10 cellular contexts compared by ENCODE assay signal in genomic region chr1:21322681-21323016, GRCh38. TPM values are rescaled to one million over a fixed set of nuclear protein-coding genes. Genes with fewer than 3 reads are reported as not detected.
DNase-seq lines count a peak whose midpoint lies in the region; ATAC-seq, FAIRE-seq and TF ChIP-seq lines count a peak whose summit lies in the region.
"Had no signal": no experiment of that assay in that cellular context is flagged by ENCODE, and none has a peak within 500 bp of the region (broad histone marks: within the 10 kb centered on the region; RNA-seq: fewer than 3 reads in every experiment).

No MANE protein-coding gene starts in this region.

- no peaks in the 10 kb centered on the region for H3K36me3 ChIP-seq in kidney (ENCODE audit: control insufficient read depth in 1 of 2, insufficient read depth in 2 of 2, low read length in 2 of 2)
- peaks cover 0 to 4% (median 0%) of the 10 kb centered on the region in 5 donors for H3K36me3 ChIP-seq in subcutaneous abdominal adipose tissue (ENCODE audit: control insufficient read depth in 5 of 5, insufficient read depth in 5 of 5, low read length in 5 of 5)

- peaks cover 5% of the 10 kb centered on the region for H3K36me3 Mint-ChIP-seq in T-helper 1 cell treated with Interleukin-12 subunit alpha and Interleukin-12 subunit beta and Interleukin-4 antibody, amounts not matched to agents 30 μg/mL and 1 μg/mL, for 36 hours (ENCODE audit: low read depth)
- peaks cover 14% of the 10 kb centered on the region for H3K36me3 Mint-ChIP-seq in activated T-helper 2 cell treated with anti-CD3 and anti-CD28 coated beads, Interferon-gamma antibody, Interleukin-2, Interleukin-4, amounts not matched to agents 10 μg/mL and 5 μg/mL and 100 μg/mL, durations not matched to agents 14 hours and 24 hours and 36 hours (ENCODE audit: low read depth)

- intact Hi-C loops in activated T-helper 2 cell treated with anti-CD3 and anti-CD28 coated beads, Interferon-gamma antibody, Interleukin-2, Interleukin-4, amounts not matched to agents 10 μg/mL and 5 μg/mL and 100 μg/mL, durations not matched to agents 14 hours and 24 hours and 36 hours (cut with micrococcal nuclease), result no loop called here
- intact Hi-C loops in kidney (cut with DNase I), result no loop called here

- peaks cover 53% of the 10 kb centered on the region for H3K4me1 Mint-ChIP-seq in T-helper 1 cell treated with Interleukin-12 subunit alpha and Interleukin-12 subunit beta and Interleukin-4 antibody, amounts not matched to agents 30 μg/mL and 1 μg/mL, for 36 hours (ENCODE audit: low read depth)
- H3K4me1 Mint-ChIP-seq in activated T-helper 2 cell treated with anti-CD3 and anti-CD28 coated beads, Interferon-gamma antibody, Interleukin-2, Interleukin-4, amounts not matched to agents 10 μg/mL and 5 μg/mL and 100 μg/mL, durations not matched to agents 14 hours and 24 hours and 36 hours (ENCODE audit: low read depth), result peaks cover 52% of the 10 kb centered on the region

- no peaks in the 10 kb centered on the region for H3K9me3 Mint-ChIP-seq in T-helper 1 cell treated with Interleukin-12 subunit alpha and Interleukin-12 subunit beta and Interleukin-4 antibody, amounts not matched to agents 30 μg/mL and 1 μg/mL, for 36 hours
- no peaks in the 10 kb centered on the region for H3K9me3 Mint-ChIP-seq in activated T-helper 2 cell treated with anti-CD3 and anti-CD28 coated beads, Interferon-gamma antibody, Interleukin-2, Interleukin-4, amounts not matched to agents 10 μg/mL and 5 μg/mL and 100 μg/mL, durations not matched to agents 14 hours and 24 hours and 36 hours

- peak overlapping the region; percentile 15 for H3K27ac Mint-ChIP-seq in T-helper 1 cell treated with Interleukin-12 subunit alpha and Interleukin-12 subunit beta and Interleukin-4 antibody, amounts not matched to agents 30 μg/mL and 1 μg/mL, for 36 hours
- peak overlapping the region; percentile 62 for H3K27ac Mint-ChIP-seq in activated T-helper 2 cell treated with anti-CD3 and anti-CD28 coated beads, Interferon-gamma antibody, Interleukin-2, Interleukin-4, amounts not matched to agents 10 μg/mL and 5 μg/mL and 100 μg/mL, durations not matched to agents 14 hours and 24 hours and 36 hours

- H3K4me3 ChIP-seq in kidney (ENCODE audit: low read length in 2 of 2) (no peak overlapping the region), subcutaneous abdominal adipose tissue (ENCODE audit: low read depth in 1 of 5, low read length in 5 of 5) (no peak overlapping the region)

- H3K27ac ChIP-seq in kidney (ENCODE audit: low read depth in 2 of 2, low read length in 2 of 2) (peak overlapping the region; percentile 80), subcutaneous abdominal adipose tissue (ENCODE audit: low read depth, low read length) (peak overlapping the region; percentile 90)

- no peaks in the 10 kb centered on the region for H3K27me3 Mint-ChIP-seq in T-helper 1 cell treated with Interleukin-12 subunit alpha and Interleukin-12 subunit beta and Interleukin-4 antibody, amounts not matched to agents 30 μg/mL and 1 μg/mL, for 36 hours (ENCODE audit: low read depth)
- H3K27me3 Mint-ChIP-seq in activated T-helper 2 cell treated with anti-CD3 and anti-CD28 coated beads, Interferon-gamma antibody, Interleukin-2, Interleukin-4, amounts not matched to agents 10 μg/mL and 5 μg/mL and 100 μg/mL, durations not matched to agents 14 hours and 24 hours and 36 hours (ENCODE audit: low read depth), result no peaks in the 10 kb centered on the region

- H3K9me3 ChIP-seq in kidney (ENCODE audit: control insufficient read depth in 1 of 2, low read length in 2 of 2) (no peaks in the 10 kb centered on the region), subcutaneous abdominal adipose tissue (ENCODE audit: control insufficient read depth in 5 of 5, low read length in 5 of 5) (no peaks in the 10 kb centered on the region)

- H3K9ac ChIP-seq in kidney (ENCODE audit: low read length in 2 of 2) (peak overlapping the region in 1 of 2 donors; percentile 55), subcutaneous abdominal adipose tissue (ENCODE audit: low read length in 5 of 5) (peak overlapping the region in 2 of 5 donors; percentile 23 to 38)

- TF ChIP-seq CTCF in kidney (IDR thresholded peaks at IDR 0.05; ENCODE audit: borderline replicate concordance, extremely low read depth, insufficient read depth), result no peak

- H3K4me1 ChIP-seq in kidney (ENCODE audit: control insufficient read depth in 1 of 2, insufficient read depth in 1 of 2, low read depth in 1 of 2, low read length in 2 of 2) (peaks cover 31 to 55% of the 10 kb centered on the region in 2 donors), subcutaneous abdominal adipose tissue (ENCODE audit: control insufficient read depth in 5 of 5, insufficient read depth in 5 of 5, low read length in 5 of 5) (peaks cover 45 to 91% (median 87%) of the 10 kb centered on the region in 5 donors)

- no peaks in the 10 kb centered on the region for H3K27me3 ChIP-seq in subcutaneous abdominal adipose tissue (ENCODE audit: control insufficient read depth in 5 of 5, insufficient read depth in 4 of 5, low read length in 5 of 5)

- peak overlapping the region; percentile 21 for H3K4me3 Mint-ChIP-seq in T-helper 1 cell treated with Interleukin-12 subunit alpha and Interleukin-12 subunit beta and Interleukin-4 antibody, amounts not matched to agents 30 μg/mL and 1 μg/mL, for 36 hours
- H3K4me3 Mint-ChIP-seq in activated T-helper 2 cell treated with anti-CD3 and anti-CD28 coated beads, Interferon-gamma antibody, Interleukin-2, Interleukin-4, amounts not matched to agents 10 μg/mL and 5 μg/mL and 100 μg/mL, durations not matched to agents 14 hours and 24 hours and 36 hours (ENCODE audit: low read depth), result peak overlapping the region; percentile 26

- no peak for FAIRE-seq in kidney (lab: Jason Lieb, UNC)
- FAIRE-seq: GM18507 had no signal

- DNase-seq in T-helper 1 cell, result no peak
- no peak for DNase-seq in activated T-helper 2 cell treated with anti-CD3 and anti-CD28 coated beads, Interferon-gamma antibody, Interleukin-2, Interleukin-4, amounts not matched to agents 10 μg/mL and 5 μg/mL and 100 μg/mL, durations not matched to agents 14 hours and 24 hours and 36 hours (ENCODE audit: low spot score)
- no peak for DNase-seq in kidney
- DNase-seq in NCI-H2171 (lab: John Stamatoyannopoulos, UW), result no peak
- DNase-seq: glutamatergic neuron had no signal

- ATAC-seq in HG02852 (IDR thresholded peaks at IDR 0.05; ENCODE audit: unreplicated experiment) (no peak), HG03135 (IDR thresholded peaks at IDR 0.05; ENCODE audit: unreplicated experiment) (no peak)

RNA-seq across cellular contexts. Expression of gene ECE1, which starts 32.4 kb away (rescaled TPM):
- total RNA-seq in activated T-helper 2 cell treated with anti-CD3 and anti-CD28 coated beads, Interferon-gamma antibody, Interleukin-2, Interleukin-4, amounts not matched to agents 10 μg/mL and 5 μg/mL and 100 μg/mL, durations not matched to agents 14 hours and 24 hours and 36 hours, result 94.1 and 97.0 TPM in 2 replicates
- total RNA-seq in kidney, result 128 TPM
- 30.8 TPM for polyA plus RNA-seq in kidney (ENCODE audit: insufficient read depth, low read depth, low replicate concordance)
